11 cellular contexts compared by ENCODE assay signal in genomic region chr16:29641561-29641960, GRCh38. TPM values are rescaled to one million over a fixed set of nuclear protein-coding genes. Genes with fewer than 3 reads are reported as not detected.
A peak's percentile ranks its signal among the peaks of the same experiment; 100 is the strongest.
DNase-seq lines count a peak whose midpoint lies in the region; ATAC-seq and TF ChIP-seq lines count a peak whose summit lies in the region.
"Had no signal": no experiment of that assay in that cellular context is flagged by ENCODE, and none has a peak within 500 bp of the region (broad histone marks: within the 10 kb centered on the region; RNA-seq: fewer than 3 reads in every experiment).

No MANE protein-coding gene starts in this region.

- H3K36me3 ChIP-seq in kidney epithelial cell (ENCODE audit: control insufficient read depth, insufficient read depth, low read length), result no peaks in the 10 kb centered on the region

- H3K27me3 ChIP-seq in kidney epithelial cell (ENCODE audit: control insufficient read depth, insufficient read depth, low read length), result no peaks in the 10 kb centered on the region

- ATAC-seq in GM19351 (IDR thresholded peaks at IDR 0.05; ENCODE audit: unreplicated experiment), result no peak

- no peak overlapping the region for H3K4me3 ChIP-seq in GM12864 (ENCODE audit: low read depth, low read length)
- no peak overlapping the region for H3K4me3 ChIP-seq in kidney epithelial cell (ENCODE audit: low read depth, low read length)

- in situ Hi-C loops in ACHN (cut with HindIII; ENCODE audit: low pct_ligation_motif_present, low pct_unique_long_range_greater_than_20kb, low sequenced_read_pairs), result no loop called here

- DNase-seq in ACHN (peak; percentile 14), GM12864 (ENCODE audit: low read depth) (no peak), SW480 (ENCODE audit: low spot score) (peak; percentile 23), kidney epithelial cell (ENCODE audit: low read depth) (no peak), hippocampal formation (lab: John Stamatoyannopoulos, UW) (no peak), NCI-H1105 (lab: John Stamatoyannopoulos, UW) (no peak), retina (no peak)
- DNase-seq: caudate nucleus, DMS53, NCI-H345 had no signal

- peak; percentile 9 for TF ChIP-seq CTCF in GM12864 (IDR thresholded peaks at IDR 0.05; ENCODE audit: low read depth, low read length, missing control alignments)
- peak; percentile 3 for TF ChIP-seq CTCF in kidney epithelial cell (IDR thresholded peaks at IDR 0.05; ENCODE audit: insufficient read depth, low read length, poor library complexity, severe bottlenecking)

RNA-seq across cellular contexts. Expression of gene SPN, which starts 21.5 kb away (rescaled TPM):
- total RNA-seq in kidney epithelial cell, result 0.27 and 1.0 TPM in 2 replicates

RNA-seq across cellular contexts. Expression of gene QPRT, which starts 37.4 kb away (rescaled TPM):
- 47.9 and 60.3 TPM in 2 replicates for total RNA-seq in kidney epithelial cell

Comparison
In these comparisons a context has a peak if more than half of its experiments do, and no peak if none do; other contexts are left out.
1. DNase-seq: peak in ACHN (single experiment) and SW480 (single experiment); none in GM12864 (single experiment), kidney epithelial cell (single experiment), hippocampal formation (0 of 2), NCI-H1105 (single experiment) and retina (single experiment).